ENCODE assay signal across 26 cellular contexts in genomic region chr7:87517136-87517805, GRCh38. TPM values are rescaled to one million over a fixed set of nuclear protein-coding genes. Genes with fewer than 3 reads are reported as not detected.
DNase-seq lines count a peak whose midpoint lies in the region; ATAC-seq and TF ChIP-seq lines count a peak whose summit lies in the region.
"Had no signal": no experiment of that assay in that cellular context is flagged by ENCODE, and none has a peak within 500 bp of the region (broad histone marks: within the 10 kb centered on the region; RNA-seq: fewer than 3 reads in every experiment).

No MANE protein-coding gene starts in this region.

- DNase-seq in activated CD8-positive, alpha-beta T cell treated with anti-CD3 and anti-CD28 coated beads for 36 hours: peak; percentile 3
- no peak for DNase-seq in activated CD8-positive, alpha-beta T cell treated with anti-CD3 and anti-CD28 coated beads, Interleukin-2, amount 10 ng/mL, durations not matched to agents 7 days and 5 days
- DNase-seq in T-helper 17 cell (no peak), fibroblast of mammary gland (ENCODE audit: low read depth) (peak; percentile 36)
- no peak for DNase-seq in activated CD4-positive, alpha-beta T cell treated with anti-CD3 and anti-CD28 coated beads for 4 hours
- DNase-seq: central memory CD4-positive, alpha-beta T cell; effector CD4-positive, alpha-beta T cell; esophagus squamous epithelium; GDM1; NCI-H1048; NCI-H69; PC-9 had no signal

- intact Hi-C loops in activated CD8-positive, alpha-beta T cell treated with anti-CD3 and anti-CD28 coated beads for 36 hours (cut with micrococcal nuclease): no loop called here

- no peak overlapping the region for H3K4me3 Mint-ChIP-seq in activated CD8-positive, alpha-beta T cell treated with anti-CD3 and anti-CD28 coated beads for 36 hours
- H3K4me3 Mint-ChIP-seq in activated CD8-positive, alpha-beta T cell treated with anti-CD3 and anti-CD28 coated beads, Interleukin-2, amount 10 ng/mL, durations not matched to agents 7 days and 5 days: no peak overlapping the region
- H3K4me3 Mint-ChIP-seq in T-helper 17 cell: no peak overlapping the region
- no peak overlapping the region for H3K4me3 Mint-ChIP-seq in activated T-helper 17 cell treated with anti-CD3 and anti-CD28 coated beads, Interleukin-2, amount 50 U/mL, for 72 hours
- H3K4me3 Mint-ChIP-seq: memory B cell; natural killer cell treated with Interleukin-12 subunit alpha and Interleukin-12 subunit beta and Interleukin-15 and Interleukin-18, amount 100 ng/mL, for 72 hours had no signal

- no peaks in the 10 kb centered on the region for H3K9me3 ChIP-seq in T-helper 17 cell (ENCODE audit: control insufficient read depth, low read length, poor library complexity, severe bottlenecking)
- H3K9me3 ChIP-seq: BLaER1, esophagus squamous epithelium, thoracic aorta had no signal

- no peak for TF ChIP-seq CTCF in activated CD8-positive, alpha-beta T cell treated with anti-CD3 and anti-CD28 coated beads for 36 hours (IDR thresholded peaks at IDR 0.05)
- no peak for TF ChIP-seq CTCF in fibroblast of mammary gland (conservative IDR thresholded peaks at IDR 0.05; ENCODE audit: control insufficient read depth, insufficient read depth, low read depth, low read length)

- no peak overlapping the region for H3K4me3 ChIP-seq in fibroblast of mammary gland (ENCODE audit: control insufficient read depth, low read depth, low read length)
- H3K4me3 ChIP-seq: BLaER1, esophagus squamous epithelium, hepatocyte, PC-9, thoracic aorta had no signal

- peaks cover 7% of the 10 kb centered on the region for H3K36me3 Mint-ChIP-seq in activated CD8-positive, alpha-beta T cell treated with anti-CD3 and anti-CD28 coated beads for 36 hours (ENCODE audit: low read depth)
- no peaks in the 10 kb centered on the region for H3K36me3 Mint-ChIP-seq in activated CD8-positive, alpha-beta T cell treated with anti-CD3 and anti-CD28 coated beads, Interleukin-2, amount 10 ng/mL, durations not matched to agents 7 days and 5 days (ENCODE audit: low read depth)
- peaks cover 14% of the 10 kb centered on the region for H3K36me3 Mint-ChIP-seq in T-helper 17 cell (ENCODE audit: low read depth)
- peaks cover 33% of the 10 kb centered on the region for H3K36me3 Mint-ChIP-seq in activated T-helper 17 cell treated with anti-CD3 and anti-CD28 coated beads, Interleukin-2, amount 50 U/mL, for 72 hours (ENCODE audit: low read depth)

- H3K27me3 Mint-ChIP-seq in activated CD8-positive, alpha-beta T cell treated with anti-CD3 and anti-CD28 coated beads for 36 hours: no peaks in the 10 kb centered on the region
- H3K27me3 Mint-ChIP-seq in activated CD8-positive, alpha-beta T cell treated with anti-CD3 and anti-CD28 coated beads, Interleukin-2, amount 10 ng/mL, durations not matched to agents 7 days and 5 days (ENCODE audit: low read depth): no peaks in the 10 kb centered on the region
- no peaks in the 10 kb centered on the region for H3K27me3 Mint-ChIP-seq in T-helper 17 cell
- no peaks in the 10 kb centered on the region for H3K27me3 Mint-ChIP-seq in activated T-helper 17 cell treated with anti-CD3 and anti-CD28 coated beads, Interleukin-2, amount 50 U/mL, for 72 hours
- H3K27me3 Mint-ChIP-seq: natural killer cell treated with Interleukin-12 subunit alpha and Interleukin-12 subunit beta and Interleukin-15 and Interleukin-18, amount 100 ng/mL, for 72 hours; progenitor cell of endocrine pancreas had no signal

- no peaks in the 10 kb centered on the region for H3K9me3 Mint-ChIP-seq in activated CD8-positive, alpha-beta T cell treated with anti-CD3 and anti-CD28 coated beads for 36 hours
- no peaks in the 10 kb centered on the region for H3K9me3 Mint-ChIP-seq in activated CD8-positive, alpha-beta T cell treated with anti-CD3 and anti-CD28 coated beads, Interleukin-2, amount 10 ng/mL, durations not matched to agents 7 days and 5 days (ENCODE audit: insufficient read depth)
- no peaks in the 10 kb centered on the region for H3K9me3 Mint-ChIP-seq in activated T-helper 17 cell treated with anti-CD3 and anti-CD28 coated beads, Interleukin-2, amount 50 U/mL, for 72 hours
- H3K9me3 Mint-ChIP-seq: activated T-helper 2 cell treated with anti-CD3 and anti-CD28 coated beads, Interferon-gamma antibody, Interleukin-2, Interleukin-4, amounts not matched to agents 10 μg/mL and 5 μg/mL and 100 μg/mL, durations not matched to agents 14 hours and 24 hours and 36 hours; memory B cell; natural killer cell treated with Interleukin-12 subunit alpha and Interleukin-12 subunit beta and Interleukin-15 and Interleukin-18, amount 100 ng/mL, for 72 hours had no signal

- POLR2A ChIA-PET in activated CD8-positive, alpha-beta T cell treated with anti-CD3 and anti-CD28 coated beads for 36 hours (lab: Charles Lee): no interaction called here
- POLR2A ChIA-PET in activated CD8-positive, alpha-beta T cell treated with anti-CD3 and anti-CD28 coated beads, Interleukin-2, amount 10 ng/mL, durations not matched to agents 7 days and 5 days (lab: Charles Lee): no interaction called here

- H3K27ac Mint-ChIP-seq in activated CD8-positive, alpha-beta T cell treated with anti-CD3 and anti-CD28 coated beads for 36 hours: peak overlapping the region; percentile 18
- no peak overlapping the region for H3K27ac Mint-ChIP-seq in activated CD8-positive, alpha-beta T cell treated with anti-CD3 and anti-CD28 coated beads, Interleukin-2, amount 10 ng/mL, durations not matched to agents 7 days and 5 days
- peak overlapping the region; percentile 44 for H3K27ac Mint-ChIP-seq in T-helper 17 cell
- no peak overlapping the region for H3K27ac Mint-ChIP-seq in activated T-helper 17 cell treated with anti-CD3 and anti-CD28 coated beads, Interleukin-2, amount 50 U/mL, for 72 hours
- H3K27ac Mint-ChIP-seq: activated T-helper 2 cell treated with anti-CD3 and anti-CD28 coated beads, Interferon-gamma antibody, Interleukin-2, Interleukin-4, amounts not matched to agents 10 μg/mL and 5 μg/mL and 100 μg/mL, durations not matched to agents 14 hours and 24 hours and 36 hours; memory B cell; natural killer cell treated with Interleukin-12 subunit alpha and Interleukin-12 subunit beta and Interleukin-15 and Interleukin-18, amount 100 ng/mL, for 72 hours; progenitor cell of endocrine pancreas had no signal

- H3K4me1 Mint-ChIP-seq in activated CD8-positive, alpha-beta T cell treated with anti-CD3 and anti-CD28 coated beads for 36 hours (ENCODE audit: low read depth): no peaks in the 10 kb centered on the region
- peaks cover 6% of the 10 kb centered on the region for H3K4me1 Mint-ChIP-seq in activated CD8-positive, alpha-beta T cell treated with anti-CD3 and anti-CD28 coated beads, Interleukin-2, amount 10 ng/mL, durations not matched to agents 7 days and 5 days (ENCODE audit: low read depth)
- peaks cover 8% of the 10 kb centered on the region for H3K4me1 Mint-ChIP-seq in T-helper 17 cell
- no peaks in the 10 kb centered on the region for H3K4me1 Mint-ChIP-seq in activated T-helper 17 cell treated with anti-CD3 and anti-CD28 coated beads, Interleukin-2, amount 50 U/mL, for 72 hours
- H3K4me1 Mint-ChIP-seq: memory B cell had no signal

- ATAC-seq in activated CD8-positive, alpha-beta T cell treated with anti-CD3 and anti-CD28 coated beads for 36 hours: no peak
- ATAC-seq in activated CD8-positive, alpha-beta T cell treated with anti-CD3 and anti-CD28 coated beads, Interleukin-2, amount 10 ng/mL, durations not matched to agents 7 days and 5 days: no peak
- ATAC-seq in T-helper 17 cell (no peak), GM21526 (IDR thresholded peaks at IDR 0.05; ENCODE audit: low FRiP score, unreplicated experiment) (no peak), HG02938 (IDR thresholded peaks at IDR 0.05; ENCODE audit: unreplicated experiment) (no peak)
- no peak for ATAC-seq in activated T-helper 17 cell treated with anti-CD3 and anti-CD28 coated beads, Interleukin-2, amount 50 U/mL, for 72 hours (replicated peaks)
- ATAC-seq: activated CD4-positive, CD25-positive, alpha-beta regulatory T cell treated with anti-CD3 and anti-CD28 coated beads, Interleukin-2, amount 50 U/mL, for 24 hours; HepG2 had no signal

- CTCF ChIA-PET in activated CD8-positive, alpha-beta T cell treated with anti-CD3 and anti-CD28 coated beads for 36 hours (lab: Charles Lee): no interaction called here
- CTCF ChIA-PET in activated CD8-positive, alpha-beta T cell treated with anti-CD3 and anti-CD28 coated beads, Interleukin-2, amount 10 ng/mL, durations not matched to agents 7 days and 5 days (lab: Charles Lee): interaction anchor here (2.1 kb wide), 1 partner anchor 11 kb away, joined by 9 read pairs; no protein-coding TSS in a partner anchor

RNA-seq across cellular contexts. Expression of gene ABCB4, which starts 41.8 kb away (rescaled TPM):
- under 1 TPM in 1 of 2 experiments, not detected in 1; 0.14 TPM for total RNA-seq in activated CD8-positive, alpha-beta T cell treated with anti-CD3 and anti-CD28 coated beads for 36 hours
- total RNA-seq in activated CD8-positive, alpha-beta T cell treated with anti-CD3 and anti-CD28 coated beads, Interleukin-2, amount 10 ng/mL, durations not matched to agents 7 days and 5 days: not detected
- total RNA-seq in T-helper 17 cell: under 1 TPM; 0.23 to 0.87 TPM
- not detected for total RNA-seq in activated T-helper 17 cell treated with anti-CD3 and anti-CD28 coated beads, Interleukin-2, amount 50 U/mL, for 72 hours
- total RNA-seq: A172; activated T-helper 2 cell treated with anti-CD3 and anti-CD28 coated beads, Interferon-gamma antibody, Interleukin-2, Interleukin-4, amounts not matched to agents 10 μg/mL and 5 μg/mL and 100 μg/mL, durations not matched to agents 14 hours and 24 hours and 36 hours; PC-9; T-helper 2 cell treated with Interferon-gamma antibody and Interleukin-4, amounts not matched to agents 100 ng/mL and 5 ng/mL, for 36 hours had no signal

Comparison
In these comparisons a context has a peak if more than half of its experiments do, and no peak if none do; other contexts are left out.
1. DNase-seq: peak in activated CD8-positive, alpha-beta T cell treated with anti-CD3 and anti-CD28 coated beads for 36 hours (single experiment) and fibroblast of mammary gland (single experiment); none in activated CD8-positive, alpha-beta T cell treated with anti-CD3 and anti-CD28 coated beads, Interleukin-2, amount 10 ng/mL, durations not matched to agents 7 days and 5 days (single experiment), T-helper 17 cell (0 of 3) and activated CD4-positive, alpha-beta T cell treated with anti-CD3 and anti-CD28 coated beads for 4 hours (0 of 2).
2. H3K27ac Mint-ChIP-seq: peak in activated CD8-positive, alpha-beta T cell treated with anti-CD3 and anti-CD28 coated beads for 36 hours (single experiment) and T-helper 17 cell (single experiment); none in activated CD8-positive, alpha-beta T cell treated with anti-CD3 and anti-CD28 coated beads, Interleukin-2, amount 10 ng/mL, durations not matched to agents 7 days and 5 days (single experiment) and activated T-helper 17 cell treated with anti-CD3 and anti-CD28 coated beads, Interleukin-2, amount 50 U/mL, for 72 hours (single experiment).